Comparison of ENCODE assay signal across 1 cellular context in the genomic region with DNA sequence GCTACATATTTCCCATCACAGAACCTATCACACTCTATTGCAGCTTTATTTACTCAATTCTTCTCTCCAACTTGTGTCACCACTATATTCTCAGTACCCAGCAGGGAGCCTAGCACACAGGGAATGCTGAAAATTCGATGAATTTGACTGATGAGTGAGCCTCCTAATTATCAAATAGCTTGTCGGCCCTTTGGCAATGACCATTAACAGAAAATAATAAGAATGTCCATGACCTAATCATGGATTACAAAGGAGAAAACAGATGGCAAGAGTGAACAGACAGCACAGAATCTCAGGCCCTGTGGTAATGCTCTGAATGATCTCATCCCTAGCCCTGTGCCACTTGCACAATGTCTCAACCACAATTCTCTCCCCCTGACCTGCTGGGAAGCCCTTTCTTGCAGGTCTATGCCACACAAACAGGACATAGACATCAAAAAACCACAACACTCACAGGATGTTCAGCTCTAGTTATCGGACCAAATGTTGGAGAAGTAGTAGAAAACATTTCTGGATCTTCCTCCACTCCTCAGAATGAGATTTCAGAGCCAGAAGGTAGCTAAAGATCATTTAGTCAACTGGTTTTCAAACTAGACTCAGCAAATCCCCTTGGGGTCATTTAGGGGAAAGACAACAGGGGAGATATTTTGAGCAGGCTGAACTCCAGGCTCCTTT.
TF ChIP-seq lines count a peak whose summit lies in the region.

No MANE protein-coding gene starts in this region.

TF ChIP-seq in HEK293, 187 proteins besides CTCF, POLR2A, EP300 and RAD21 (continued from another document and continues in another):
- TF ChIP-seq, protein P1, sequence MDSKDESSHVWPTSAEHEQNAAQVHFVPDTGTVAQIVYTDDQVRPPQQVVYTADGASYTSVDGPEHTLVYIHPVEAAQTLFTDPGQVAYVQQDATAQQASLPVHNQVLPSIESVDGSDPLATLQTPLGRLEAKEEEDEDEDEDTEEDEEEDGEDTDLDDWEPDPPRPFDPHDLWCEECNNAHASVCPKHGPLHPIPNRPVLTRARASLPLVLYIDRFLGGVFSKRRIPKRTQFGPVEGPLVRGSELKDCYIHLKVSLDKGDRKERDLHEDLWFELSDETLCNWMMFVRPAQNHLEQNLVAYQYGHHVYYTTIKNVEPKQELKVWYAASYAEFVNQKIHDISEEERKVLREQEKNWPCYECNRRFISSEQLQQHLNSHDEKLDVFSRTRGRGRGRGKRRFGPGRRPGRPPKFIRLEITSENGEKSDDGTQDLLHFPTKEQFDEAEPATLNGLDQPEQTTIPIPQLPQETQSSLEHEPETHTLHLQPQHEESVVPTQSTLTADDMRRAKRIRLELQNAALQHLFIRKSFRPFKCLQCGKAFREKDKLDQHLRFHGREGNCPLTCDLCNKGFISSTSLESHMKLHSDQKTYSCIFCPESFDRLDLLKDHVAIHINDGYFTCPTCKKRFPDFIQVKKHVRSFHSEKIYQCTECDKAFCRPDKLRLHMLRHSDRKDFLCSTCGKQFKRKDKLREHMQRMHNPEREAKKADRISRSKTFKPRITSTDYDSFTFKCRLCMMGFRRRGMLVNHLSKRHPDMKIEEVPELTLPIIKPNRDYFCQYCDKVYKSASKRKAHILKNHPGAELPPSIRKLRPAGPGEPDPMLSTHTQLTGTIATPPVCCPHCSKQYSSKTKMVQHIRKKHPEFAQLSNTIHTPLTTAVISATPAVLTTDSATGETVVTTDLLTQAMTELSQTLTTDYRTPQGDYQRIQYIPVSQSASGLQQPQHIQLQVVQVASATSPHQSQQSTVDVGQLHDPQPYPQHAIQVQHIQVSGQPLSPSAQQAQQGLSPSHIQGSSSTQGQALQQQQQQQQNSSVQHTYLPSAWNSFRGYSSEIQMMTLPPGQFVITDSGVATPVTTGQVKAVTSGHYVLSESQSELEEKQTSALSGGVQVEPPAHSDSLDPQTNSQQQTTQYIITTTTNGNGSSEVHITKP (tag by site-specific recombination; IDR thresholded peaks at IDR 0.05), result peak; percentile 66
- TF ChIP-seq ZNF707 (tag by site-specific recombination; IDR thresholded peaks at IDR 0.05), result no peak
- no peak for TF ChIP-seq ZNF549 (tag by site-specific recombination; IDR thresholded peaks at IDR 0.05)
- TF ChIP-seq, protein P2, sequence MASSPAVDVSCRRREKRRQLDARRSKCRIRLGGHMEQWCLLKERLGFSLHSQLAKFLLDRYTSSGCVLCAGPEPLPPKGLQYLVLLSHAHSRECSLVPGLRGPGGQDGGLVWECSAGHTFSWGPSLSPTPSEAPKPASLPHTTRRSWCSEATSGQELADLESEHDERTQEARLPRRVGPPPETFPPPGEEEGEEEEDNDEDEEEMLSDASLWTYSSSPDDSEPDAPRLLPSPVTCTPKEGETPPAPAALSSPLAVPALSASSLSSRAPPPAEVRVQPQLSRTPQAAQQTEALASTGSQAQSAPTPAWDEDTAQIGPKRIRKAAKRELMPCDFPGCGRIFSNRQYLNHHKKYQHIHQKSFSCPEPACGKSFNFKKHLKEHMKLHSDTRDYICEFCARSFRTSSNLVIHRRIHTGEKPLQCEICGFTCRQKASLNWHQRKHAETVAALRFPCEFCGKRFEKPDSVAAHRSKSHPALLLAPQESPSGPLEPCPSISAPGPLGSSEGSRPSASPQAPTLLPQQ (tag by site-specific recombination; IDR thresholded peaks at IDR 0.05), result peak; percentile 48; the same call in 1 of the 2 replicates
- no peak for TF ChIP-seq ZNF423 (tag by site-specific recombination; IDR thresholded peaks at IDR 0.05)
- TF ChIP-seq ZNF302 (tag by site-specific recombination; IDR thresholded peaks at IDR 0.05; ENCODE audit: low read depth), result no peak
- TF ChIP-seq, protein P3, sequence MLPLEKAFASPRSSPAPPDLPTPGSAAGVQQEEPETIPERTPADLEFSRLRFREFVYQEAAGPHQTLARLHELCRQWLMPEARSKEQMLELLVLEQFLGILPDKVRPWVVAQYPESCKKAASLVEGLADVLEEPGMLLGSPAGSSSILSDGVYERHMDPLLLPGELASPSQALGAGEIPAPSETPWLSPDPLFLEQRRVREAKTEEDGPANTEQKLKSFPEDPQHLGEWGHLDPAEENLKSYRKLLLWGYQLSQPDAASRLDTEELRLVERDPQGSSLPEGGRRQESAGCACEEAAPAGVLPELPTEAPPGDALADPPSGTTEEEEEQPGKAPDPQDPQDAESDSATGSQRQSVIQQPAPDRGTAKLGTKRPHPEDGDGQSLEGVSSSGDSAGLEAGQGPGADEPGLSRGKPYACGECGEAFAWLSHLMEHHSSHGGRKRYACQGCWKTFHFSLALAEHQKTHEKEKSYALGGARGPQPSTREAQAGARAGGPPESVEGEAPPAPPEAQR (tag by site-specific recombination; IDR thresholded peaks at IDR 0.05), result no peak
- no peak for TF ChIP-seq ZNF433 (tag by site-specific recombination; IDR thresholded peaks at IDR 0.05; ENCODE audit: low read depth)
- no peak for TF ChIP-seq SCRT1 (tag by site-specific recombination; IDR thresholded peaks at IDR 0.05; ENCODE audit: borderline replicate concordance)
- no peak for TF ChIP-seq ZNF211 (tag by site-specific recombination; IDR thresholded peaks at IDR 0.05; ENCODE audit: low read depth)
- TF ChIP-seq ZBTB17 (tag by site-specific recombination; IDR thresholded peaks at IDR 0.05), result peak; percentile 91
- TF ChIP-seq, protein P4, sequence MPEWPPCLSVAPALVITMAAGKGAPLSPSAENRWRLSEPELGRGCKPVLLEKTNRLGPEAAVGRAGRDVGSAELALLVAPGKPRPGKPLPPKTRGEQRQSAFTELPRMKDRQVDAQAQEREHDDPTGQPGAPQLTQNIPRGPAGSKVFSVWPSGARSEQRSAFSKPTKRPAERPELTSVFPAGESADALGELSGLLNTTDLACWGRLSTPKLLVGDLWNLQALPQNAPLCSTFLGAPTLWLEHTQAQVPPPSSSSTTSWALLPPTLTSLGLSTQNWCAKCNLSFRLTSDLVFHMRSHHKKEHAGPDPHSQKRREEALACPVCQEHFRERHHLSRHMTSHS (tag by site-specific recombination; IDR thresholded peaks at IDR 0.05), result no peak
- no peak; the same call in 1 of the 2 replicates for TF ChIP-seq ZNF449 (tag by site-specific recombination; IDR thresholded peaks at IDR 0.05)
- TF ChIP-seq ZFP41 (tag by site-specific recombination; IDR thresholded peaks at IDR 0.05; ENCODE audit: borderline replicate concordance), result no peak
- TF ChIP-seq ZNF768 (tag by site-specific recombination; IDR thresholded peaks at IDR 0.05), result no peak
- TF ChIP-seq, protein P5, sequence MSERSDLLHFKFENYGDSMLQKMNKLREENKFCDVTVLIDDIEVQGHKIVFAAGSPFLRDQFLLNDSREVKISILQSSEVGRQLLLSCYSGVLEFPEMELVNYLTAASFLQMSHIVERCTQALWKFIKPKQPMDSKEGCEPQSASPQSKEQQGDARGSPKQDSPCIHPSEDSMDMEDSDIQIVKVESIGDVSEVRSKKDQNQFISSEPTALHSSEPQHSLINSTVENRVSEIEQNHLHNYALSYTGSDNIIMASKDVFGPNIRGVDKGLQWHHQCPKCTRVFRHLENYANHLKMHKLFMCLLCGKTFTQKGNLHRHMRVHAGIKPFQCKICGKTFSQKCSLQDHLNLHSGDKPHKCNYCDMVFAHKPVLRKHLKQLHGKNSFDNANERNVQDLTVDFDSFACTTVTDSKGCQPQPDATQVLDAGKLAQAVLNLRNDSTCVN (tag by site-specific recombination; optimal IDR thresholded peaks at IDR 0.05), result no peak
- TF ChIP-seq ZBTB7A (tag by site-specific recombination; IDR thresholded peaks at IDR 0.05; ENCODE audit: low read depth), result no peak
- no peak for TF ChIP-seq ZBTB48 (tag by site-specific recombination; IDR thresholded peaks at IDR 0.05)
- TF ChIP-seq ZNF324 (tag by site-specific recombination; IDR thresholded peaks at IDR 0.05), result no peak
- no peak for TF ChIP-seq ZNF416 (tag by site-specific recombination; IDR thresholded peaks at IDR 0.05)
- TF ChIP-seq SP2 (tag by site-specific recombination; IDR thresholded peaks at IDR 0.05), result no peak
- TF ChIP-seq ZNF174 (tag by site-specific recombination; IDR thresholded peaks at IDR 0.05), result no peak
- no peak for TF ChIP-seq ZNF514 (tag by site-specific recombination; IDR thresholded peaks at IDR 0.05)
- TF ChIP-seq ZNF2 (tag by site-specific recombination; IDR thresholded peaks at IDR 0.05), result 0 out of 2 replicates have a peak, but pooled peaks have one; percentile 64
- TF ChIP-seq ZNF521 (tag by site-specific recombination; IDR thresholded peaks at IDR 0.05), result no peak
- TF ChIP-seq ZSCAN23 (tag by site-specific recombination; IDR thresholded peaks at IDR 0.05), result no peak
- TF ChIP-seq ZNF114 (tag by site-specific recombination; IDR thresholded peaks at IDR 0.05), result no peak
- no peak for TF ChIP-seq HOXD13 (CRISPR knock-in tag; IDR thresholded peaks at IDR 0.05; ENCODE audit: borderline replicate concordance)
- no peak for TF ChIP-seq SALL2 (tag by site-specific recombination; IDR thresholded peaks at IDR 0.05; ENCODE audit: borderline replicate concordance)
- TF ChIP-seq YY1 (tag by site-specific recombination; IDR thresholded peaks at IDR 0.05), result no peak
- no peak for TF ChIP-seq ZNF791 (tag by site-specific recombination; IDR thresholded peaks at IDR 0.05)
- TF ChIP-seq ZNF639 (tag by site-specific recombination; IDR thresholded peaks at IDR 0.05), result no peak; the same call in 1 of the 2 replicates
- TF ChIP-seq ZNF280C (tag by site-specific recombination; IDR thresholded peaks at IDR 0.05), result no peak
- no peak for TF ChIP-seq ZNF16 (tag by site-specific recombination; IDR thresholded peaks at IDR 0.05; ENCODE audit: low read depth)
- no peak for TF ChIP-seq ZNF626 (tag by site-specific recombination; IDR thresholded peaks at IDR 0.05)
- no peak for TF ChIP-seq ZNF830 (tag by site-specific recombination; IDR thresholded peaks at IDR 0.05; ENCODE audit: low read depth)
- no peak for TF ChIP-seq GLI2 (tag by site-specific recombination; IDR thresholded peaks at IDR 0.05; ENCODE audit: borderline replicate concordance, low read depth)
- no peak for TF ChIP-seq EGR2 (tag by site-specific recombination; IDR thresholded peaks at IDR 0.05; ENCODE audit: low read depth)
- no peak for TF ChIP-seq ZNF398 (tag by site-specific recombination; IDR thresholded peaks at IDR 0.05)
- peak; percentile 48; the same call in 1 of the 2 replicates for TF ChIP-seq SCRT2 (tag by site-specific recombination; IDR thresholded peaks at IDR 0.05)
- TF ChIP-seq ZNF560 (tag by site-specific recombination; IDR thresholded peaks at IDR 0.05; ENCODE audit: borderline replicate concordance), result no peak
- no peak for TF ChIP-seq ZSCAN30 (tag by site-specific recombination; IDR thresholded peaks at IDR 0.05)
- no peak for TF ChIP-seq KLF8 (tag by site-specific recombination; IDR thresholded peaks at IDR 0.05)
- peak; percentile 77 for TF ChIP-seq ZNF600 (tag by site-specific recombination; IDR thresholded peaks at IDR 0.05)
- peak; percentile 42; the same call in 1 of the 2 replicates for TF ChIP-seq GLIS1 (tag by site-specific recombination; IDR thresholded peaks at IDR 0.05)
- no peak for TF ChIP-seq ZBTB1 (tag by site-specific recombination; IDR thresholded peaks at IDR 0.05)
- TF ChIP-seq ZNF701 (tag by site-specific recombination; IDR thresholded peaks at IDR 0.05), result no peak
